ENCODE assay signal across 10 cellular contexts in genomic region chr2:105775809-105776559, GRCh38. TPM values are rescaled to one million over a fixed set of nuclear protein-coding genes. Genes with fewer than 3 reads are reported as not detected.
A peak's percentile ranks its signal among the peaks of the same experiment; 100 is the strongest.
DNase-seq lines count a peak whose midpoint lies in the region; ATAC-seq and TF ChIP-seq lines count a peak whose summit lies in the region.
"Had no signal": no experiment of that assay in that cellular context is flagged by ENCODE, and none has a peak within 500 bp of the region (broad histone marks: within the 10 kb centered on the region; RNA-seq: fewer than 3 reads in every experiment).

No MANE protein-coding gene starts in this region.

- 92% methylated on average over 11 of the region's 11 CpGs for WGBS in hepatocyte (ENCODE audit: low lambda C conversion rate, missing lambda C conversion rate)

- H3K4me1 Mint-ChIP-seq in activated naive CD8-positive, alpha-beta T cell treated with anti-CD3 and anti-CD28 coated beads, Interleukin-2, amount 10 ng/mL, durations not matched to agents 7 days and 5 days = peaks cover 71% of the 10 kb centered on the region
- H3K4me1 Mint-ChIP-seq in type B pancreatic cell (ENCODE audit: unreplicated experiment) = peaks cover 70% of the 10 kb centered on the region

- peaks cover 95% of the 10 kb centered on the region for H4K20me1 ChIP-seq in hepatocyte (ENCODE audit: insufficient read depth, poor library complexity, severe bottlenecking)

- no peaks in the 10 kb centered on the region for H3K36me3 ChIP-seq in hepatocyte (replicated peaks; ENCODE audit: insufficient read depth, low read depth)

- no peak overlapping the region for H3K27ac ChIP-seq in hepatocyte

- H3K9me2 ChIP-seq in hepatocyte (replicated peaks; ENCODE audit: insufficient read depth) = no peaks in the 10 kb centered on the region

- no peaks in the 10 kb centered on the region for H3K9me3 ChIP-seq in hepatocyte (ENCODE audit: low read depth)

- H3K36me3 Mint-ChIP-seq in activated naive CD8-positive, alpha-beta T cell treated with anti-CD3 and anti-CD28 coated beads, Interleukin-2, amount 10 ng/mL, durations not matched to agents 7 days and 5 days = peaks cover 21% of the 10 kb centered on the region
- H3K36me3 Mint-ChIP-seq in type B pancreatic cell = peaks cover 8% of the 10 kb centered on the region

- H3K9me3 Mint-ChIP-seq in activated naive CD8-positive, alpha-beta T cell treated with anti-CD3 and anti-CD28 coated beads, Interleukin-2, amount 10 ng/mL, durations not matched to agents 7 days and 5 days = no peaks in the 10 kb centered on the region
- no peaks in the 10 kb centered on the region for H3K9me3 Mint-ChIP-seq in type B pancreatic cell

- H3K27me3 Mint-ChIP-seq in activated naive CD8-positive, alpha-beta T cell treated with anti-CD3 and anti-CD28 coated beads, Interleukin-2, amount 10 ng/mL, durations not matched to agents 7 days and 5 days = no peaks in the 10 kb centered on the region
- no peaks in the 10 kb centered on the region for H3K27me3 Mint-ChIP-seq in type B pancreatic cell

- no peaks in the 10 kb centered on the region for H3K27me3 ChIP-seq in hepatocyte

- H3K4me3 ChIP-seq in hepatocyte = no peak overlapping the region

- peak overlapping the region; percentile 80 for H3K4me3 Mint-ChIP-seq in activated naive CD8-positive, alpha-beta T cell treated with anti-CD3 and anti-CD28 coated beads, Interleukin-2, amount 10 ng/mL, durations not matched to agents 7 days and 5 days
- no peak overlapping the region for H3K4me3 Mint-ChIP-seq in type B pancreatic cell

- no peak for TF ChIP-seq CTCF in hepatocyte (IDR thresholded peaks at IDR 0.05; ENCODE audit: poor library complexity)
- TF ChIP-seq CTCF in type B pancreatic cell (conservative IDR thresholded peaks at IDR 0.05) = no peak

- H3K27ac Mint-ChIP-seq in activated naive CD8-positive, alpha-beta T cell treated with anti-CD3 and anti-CD28 coated beads, Interleukin-2, amount 10 ng/mL, durations not matched to agents 7 days and 5 days = peak overlapping the region; percentile 72
- no peak overlapping the region for H3K27ac Mint-ChIP-seq in type B pancreatic cell

- H3K79me2 ChIP-seq in hepatocyte = peaks cover 100% of the 10 kb centered on the region

- no peak overlapping the region for H2AFZ ChIP-seq in hepatocyte

- H3K4me1 ChIP-seq in hepatocyte (ENCODE audit: insufficient read depth) = peaks cover 11% of the 10 kb centered on the region

- peak; percentile 50 for ATAC-seq in HG03280 (IDR thresholded peaks at IDR 0.05; ENCODE audit: unreplicated experiment)
- ATAC-seq in activated naive CD8-positive, alpha-beta T cell treated with anti-CD3 and anti-CD28 coated beads, Interleukin-2, amount 10 ng/mL, durations not matched to agents 7 days and 5 days (ENCODE audit: low read depth) = peak; percentile 63

- POLR2A ChIA-PET in activated naive CD8-positive, alpha-beta T cell treated with anti-CD3 and anti-CD28 coated beads, Interleukin-2, amount 10 ng/mL, durations not matched to agents 7 days and 5 days (lab: Charles Lee) = interaction anchor here (0.7 to 4.3 kb wide), 9 partner anchors 11 to 322 kb away, joined by 3 to 30 read pairs (median 5); no protein-coding TSS in a partner anchor

- peak; percentile 50 for DNase-seq in stimulated activated CD4-positive, alpha-beta T cell treated with anti-CD3 and anti-CD28 coated beads, Interleukin-15, amount 100 ng/mL, for 24 hours
- no peak for DNase-seq in stimulated activated CD4-positive, alpha-beta T cell treated with anti-CD3 and anti-CD28 coated beads, Interleukin-4, amount 100 ng/mL, for 1 hour
- DNase-seq in activated naive CD8-positive, alpha-beta T cell treated with anti-CD3 and anti-CD28 coated beads, Interleukin-2, amount 10 ng/mL, durations not matched to agents 7 days and 5 days = no peak
- DNase-seq in hepatocyte (ENCODE audit: low spot score) (no peak), NCI-H524 (lab: John Stamatoyannopoulos, UW) (no peak), type B pancreatic cell (ENCODE audit: extremely low spot score, unreplicated experiment) (no peak), NCI-H2081 (lab: John Stamatoyannopoulos, UW) (no peak)
- DNase-seq: mesenchymal stem cell, NCI-H524 treated with DMSO at 0.1 percent for 48 hours had no signal

- no peak overlapping the region for H3K4me2 ChIP-seq in hepatocyte

RNA-seq across cellular contexts. Expression of gene NCK2, which starts 31.3 kb away (rescaled TPM):
- 10 to 100 TPM; 69.6 to 70.0 TPM for total RNA-seq in activated naive CD8-positive, alpha-beta T cell treated with anti-CD3 and anti-CD28 coated beads, Interleukin-2, amount 10 ng/mL, durations not matched to agents 7 days and 5 days
- total RNA-seq in hepatocyte (71.9 and 72.6 TPM in 2 replicates), type B pancreatic cell (ENCODE audit: low replicate concordance) (86.4 and 103 TPM in 2 replicates)
- 80.3 and 100 TPM in 2 replicates for polyA plus RNA-seq in hepatocyte
